In genomic region chr2:179553382-179553781, GRCh38 we compare ENCODE assay signal across 11 cellular contexts.
"Had no signal": no experiment of that assay in that cellular context is flagged by ENCODE, and none has a peak within 500 bp of the region (broad histone marks: within the 10 kb centered on the region; RNA-seq: fewer than 3 reads in every experiment).

No MANE protein-coding gene starts in this region.

- ATAC-seq: GM23338, HCT116 had no signal

- DNase-seq: GM23248, GOT3, H7, H9, HCEC 1CT, HFFc6 had no signal

- H3K9me3 ChIP-seq: HAP-1 had no signal

- H3K4me2 ChIP-seq: GM23338 had no signal

- H2AFZ ChIP-seq: GM23248, GM23338 had no signal

- H3K4me3 ChIP-seq: GM23248, GM23338, HAP-1 had no signal

- H3K9ac ChIP-seq: GM23248 had no signal

- H3K36me3 ChIP-seq: HAP-1 had no signal

- FAIRE-seq: H1, H54 had no signal

- H3K27ac ChIP-seq: GM23248 had no signal
